In the genomic region with DNA sequence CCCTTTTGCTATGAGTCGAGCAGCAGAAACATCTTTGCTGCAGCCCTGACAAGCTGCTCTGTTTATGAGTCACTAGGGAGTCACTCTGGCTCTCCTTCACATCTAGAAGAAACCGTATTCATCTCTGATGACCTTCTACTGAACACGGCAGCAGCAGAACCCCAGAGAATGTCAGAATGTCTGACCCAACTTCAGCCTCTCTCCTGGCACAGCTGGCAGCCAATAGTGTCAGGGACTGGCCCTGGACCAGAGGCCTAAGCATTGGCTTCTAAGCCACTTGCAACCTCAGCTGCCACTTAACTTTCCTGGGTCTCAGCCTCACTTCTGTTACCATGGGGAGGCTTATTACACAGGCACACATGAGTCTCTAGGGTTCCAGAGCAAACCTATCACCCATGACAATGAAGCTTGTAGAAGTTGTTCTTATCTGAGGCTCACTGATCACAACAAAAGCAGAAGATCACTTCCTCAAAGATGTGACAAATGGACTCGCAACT, we compare ENCODE assay signal across 13 cellular contexts.
DNase-seq lines count a peak whose midpoint lies in the region; ATAC-seq, FAIRE-seq and TF ChIP-seq lines count a peak whose summit lies in the region.
"Had no signal": no experiment of that assay in that cellular context is flagged by ENCODE, and none has a peak within 500 bp of the region (broad histone marks: within the 10 kb centered on the region; RNA-seq: fewer than 3 reads in every experiment).

No MANE protein-coding gene starts in this region.

- no peak for TF ChIP-seq CTCF in A549 (IDR thresholded peaks at IDR 0.05)
- TF ChIP-seq CTCF in Panc1 (IDR thresholded peaks at IDR 0.05): no peak
- no peak for TF ChIP-seq CTCF in foreskin fibroblast (IDR thresholded peaks at IDR 0.05; ENCODE audit: low read depth, low read length)
- TF ChIP-seq CTCF in testis (IDR thresholded peaks at IDR 0.05): no peak

- in situ Hi-C loops in Panc1 (cut with HindIII; ENCODE audit: low pct_unique_long_range_greater_than_20kb, low sequenced_read_pairs): no loop called here
- in situ Hi-C loops in KBM-7 (cut with MboI; ENCODE audit: low pct_unique_long_range_greater_than_20kb, low sequenced_read_pairs): no loop called here

- WGBS in A549 (ENCODE audit: missing lambda C conversion rate): 25% methylated on average over 4 of the region's 4 CpGs
- WGBS in testis, 2 donors: 49 to 58% methylated on average over 3 to 4 of the region's 4 CpGs

- no TSS peak for BruUV-seq in Panc1 (replicated peaks; lab: Mats Ljungman, UMichigan)

- FAIRE-seq in A549 (lab: Jason Lieb, UNC): no peak
- no peak for FAIRE-seq in GM12891 (lab: Jason Lieb, UNC)

- no peak overlapping the region for H3K4me3 ChIP-seq in A549
- H3K4me3 ChIP-seq in Panc1 (ENCODE audit: low read depth in 2 of 2, low read length in 2 of 2): no peak overlapping the region
- H3K4me3 ChIP-seq in foreskin fibroblast (ENCODE audit: low read depth in 1 of 2, low read length in 2 of 2): no peak overlapping the region
- H3K4me3 ChIP-seq in testis: no peak overlapping the region
- H3K4me3 ChIP-seq: cardiac muscle cell, hepatocyte had no signal

- H3K27me3 ChIP-seq in Panc1 (ENCODE audit: control insufficient read depth, insufficient read depth, low read length) (no peaks in the 10 kb centered on the region), testis (no peaks in the 10 kb centered on the region)
- H3K27me3 ChIP-seq: hepatocyte, neutrophil had no signal

- peak overlapping the region; percentile 15; the same call in 1 of the 3 replicates for H3K4me2 ChIP-seq in A549
- H3K4me2 ChIP-seq: hepatocyte had no signal

- DNase-seq in A549 (ENCODE audit: low read depth in 1 of 2, low spot score in 1 of 2) (no peak), GM12891 (ENCODE audit: insufficient read length, low spot score) (no peak), Panc1 (ENCODE audit: low read depth, low spot score) (no peak), foreskin fibroblast (peak; percentile 57 to 72), testis (no peak), KBM-7 (no peak)
- DNase-seq in activated CD4-positive, alpha-beta T cell treated with anti-CD3 and anti-CD28 coated beads for 1 hour: no peak
- DNase-seq: Calu3, NCI-H526 treated with DMSO at 0.1 percent for 48 hours had no signal

- no peaks in the 10 kb centered on the region for H3K36me3 ChIP-seq in Panc1 (ENCODE audit: control insufficient read depth, insufficient read depth, low read length)
- H3K36me3 ChIP-seq in testis (ENCODE audit: low read depth, missing control alignments): no peaks in the 10 kb centered on the region
- H3K36me3 ChIP-seq: cardiac muscle cell, neutrophil had no signal

- no peak for TF ChIP-seq EP300 in A549 (IDR thresholded peaks at IDR 0.05)

- no peaks in the 10 kb centered on the region for H3K9me3 ChIP-seq in A549
- no peaks in the 10 kb centered on the region for H3K9me3 ChIP-seq in Panc1 (ENCODE audit: control insufficient read depth, insufficient read depth, low read depth, low read length)
- H3K9me3 ChIP-seq in testis: no peaks in the 10 kb centered on the region
- H3K9me3 ChIP-seq: neutrophil had no signal

- CTCF ChIA-PET in A549 (lab: Yijun Ruan, JAX) (no interaction called here), Panc1 (lab: Charles Lee) (no interaction called here)

- no peak for TF ChIP-seq POLR2A in A549 (IDR thresholded peaks at IDR 0.05; ENCODE audit: low read length)
- TF ChIP-seq POLR2A in GM12891 (IDR thresholded peaks at IDR 0.05; ENCODE audit: low read depth, low read length): no peak
- no peak for TF ChIP-seq POLR2A in testis (IDR thresholded peaks at IDR 0.05)

- intact Hi-C loops in Panc1 (cut with micrococcal nuclease; ENCODE audit: unreplicated experiment): no loop called here
- intact Hi-C loops in testis (cut with DNase I; ENCODE audit: low total_unique reads): no loop called here

- H3K4me1 ChIP-seq in A549 (peaks cover 10% of the 10 kb centered on the region; the same call in 2 of the 3 replicates), Panc1 (ENCODE audit: control insufficient read depth, insufficient read depth, low read length) (no peaks in the 10 kb centered on the region; the same call in 1 of the 2 replicates), testis (no peaks in the 10 kb centered on the region)

- H3K27ac ChIP-seq in A549 (peak overlapping the region; percentile 8 to 12; a peak in 2 of 6 replicates), Panc1 (ENCODE audit: low read length) (no peak overlapping the region), testis (no peak overlapping the region)
- H3K27ac ChIP-seq: cardiac muscle cell, hepatocyte, neutrophil had no signal

- no peak for TF ChIP-seq RAD21 in A549 (conservative IDR thresholded peaks at IDR 0.05 in 1 of 2, IDR thresholded peaks at IDR 0.05 in 1 of 2)

- ATAC-seq in A549: peak; percentile 64 to 76; a peak in 5 of 6 replicates
- ATAC-seq in Panc1: peak; percentile 84
- no peak for ATAC-seq in HG02642 (IDR thresholded peaks at IDR 0.05; ENCODE audit: poor library complexity, unreplicated experiment)

- POLR2A ChIA-PET in A549 (lab: Yijun Ruan, JAX) (no interaction called here), Panc1 (lab: Charles Lee) (no interaction called here)

TF ChIP-seq in A549, 52 proteins besides CTCF, POLR2A, EP300 and RAD21 (continues in another document):
- TF ChIP-seq HEYL (CRISPR knock-in tag; IDR thresholded peaks at IDR 0.05) (no peak), JUN (IDR thresholded peaks at IDR 0.05) (no peak), HDAC2 (IDR thresholded peaks at IDR 0.05) (no peak), PHF8 (IDR thresholded peaks at IDR 0.05; ENCODE audit: borderline replicate concordance, low read depth) (no peak), NFE2L2 (conservative IDR thresholded peaks at IDR 0.05; ENCODE audit: low read length) (no peak), MYC (IDR thresholded peaks at IDR 0.05; ENCODE audit: borderline replicate concordance, low read length) (no peak), SMC3 (IDR thresholded peaks at IDR 0.05) (no peak), CHD2 (IDR thresholded peaks at IDR 0.05; ENCODE audit: low read length, partially characterized antibody) (no peak)
- TF ChIP-seq, protein P1, sequence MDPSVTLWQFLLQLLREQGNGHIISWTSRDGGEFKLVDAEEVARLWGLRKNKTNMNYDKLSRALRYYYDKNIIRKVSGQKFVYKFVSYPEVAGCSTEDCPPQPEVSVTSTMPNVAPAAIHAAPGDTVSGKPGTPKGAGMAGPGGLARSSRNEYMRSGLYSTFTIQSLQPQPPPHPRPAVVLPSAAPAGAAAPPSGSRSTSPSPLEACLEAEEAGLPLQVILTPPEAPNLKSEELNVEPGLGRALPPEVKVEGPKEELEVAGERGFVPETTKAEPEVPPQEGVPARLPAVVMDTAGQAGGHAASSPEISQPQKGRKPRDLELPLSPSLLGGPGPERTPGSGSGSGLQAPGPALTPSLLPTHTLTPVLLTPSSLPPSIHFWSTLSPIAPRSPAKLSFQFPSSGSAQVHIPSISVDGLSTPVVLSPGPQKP (IDR thresholded peaks at IDR 0.05; ENCODE audit: low read depth, low read length): no peak
- TF ChIP-seq, protein P2, sequence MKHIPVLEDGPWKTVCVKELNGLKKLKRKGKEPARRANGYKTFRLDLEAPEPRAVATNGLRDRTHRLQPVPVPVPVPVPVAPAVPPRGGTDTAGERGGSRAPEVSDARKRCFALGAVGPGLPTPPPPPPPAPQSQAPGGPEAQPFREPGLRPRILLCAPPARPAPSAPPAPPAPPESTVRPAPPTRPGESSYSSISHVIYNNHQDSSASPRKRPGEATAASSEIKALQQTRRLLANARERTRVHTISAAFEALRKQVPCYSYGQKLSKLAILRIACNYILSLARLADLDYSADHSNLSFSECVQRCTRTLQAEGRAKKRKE (CRISPR knock-in tag; IDR thresholded peaks at IDR 0.05; ENCODE audit: low read depth): no peak

TF ChIP-seq in GM12891, 5 proteins besides CTCF, POLR2A, EP300 and RAD21:
- TF ChIP-seq SPI1 (IDR thresholded peaks at IDR 0.05; ENCODE audit: low read depth, low read length) (peak; percentile 73), TAF1 (IDR thresholded peaks at IDR 0.05; ENCODE audit: low read depth, low read length) (no peak), POU2F2 (IDR thresholded peaks at IDR 0.05; ENCODE audit: low read depth, low read length) (no peak)

Comparison
In these comparisons a context has a peak if more than half of its experiments do, and no peak if none do; other contexts are left out.
1. DNase-seq: peak in foreskin fibroblast (2 of 2); none in A549 (0 of 2), GM12891 (single experiment), Panc1 (single experiment), testis (single experiment), KBM-7 (single experiment) and activated CD4-positive, alpha-beta T cell treated with anti-CD3 and anti-CD28 coated beads for 1 hour (single experiment).
2. H3K27ac ChIP-seq: peak in A549 (2 of 2); none in Panc1 (single experiment) and testis (0 of 2).